ENCODE assay signal across 1 cellular context in genomic region chr20:7714549-7714948, GRCh38.
TF ChIP-seq lines count a peak whose summit lies in the region.

No MANE protein-coding gene starts in this region.

TF ChIP-seq in HepG2, 621 proteins besides CTCF, POLR2A, EP300 and RAD21 (continued from another document and continues in another):
- TF ChIP-seq TRAFD1 (CRISPR knock-in tag; IDR thresholded peaks at IDR 0.05; ENCODE audit: borderline replicate concordance) (0 out of 2 replicates have a peak, but pooled peaks have one; percentile 19), NFRKB (IDR thresholded peaks at IDR 0.05) (no peak), KLF13 (CRISPR knock-in tag; IDR thresholded peaks at IDR 0.05) (no peak), TSC22D2 (CRISPR knock-in tag; IDR thresholded peaks at IDR 0.05; ENCODE audit: borderline replicate concordance) (no peak), FOXO1 (CRISPR knock-in tag; IDR thresholded peaks at IDR 0.05) (no peak), ZMYM2 (CRISPR knock-in tag; IDR thresholded peaks at IDR 0.05) (no peak), ZNF841 (CRISPR knock-in tag; IDR thresholded peaks at IDR 0.05; ENCODE audit: borderline replicate concordance) (no peak), NFYC (CRISPR knock-in tag; IDR thresholded peaks at IDR 0.05) (no peak), HOMEZ (CRISPR knock-in tag; IDR thresholded peaks at IDR 0.05; ENCODE audit: low read depth) (peak; percentile 69; the same call in 1 of the 2 replicates), EHMT2 (IDR thresholded peaks at IDR 0.05; ENCODE audit: borderline replicate concordance, low read depth, low read length) (no peak), NFYB (CRISPR knock-in tag; IDR thresholded peaks at IDR 0.05) (no peak), ZKSCAN8 (CRISPR knock-in tag; IDR thresholded peaks at IDR 0.05; ENCODE audit: borderline replicate concordance) (no peak), MTERF4 (CRISPR knock-in tag; IDR thresholded peaks at IDR 0.05) (no peak), ZNF747 (CRISPR knock-in tag; IDR thresholded peaks at IDR 0.05; ENCODE audit: borderline replicate concordance) (no peak), PBX2 (CRISPR knock-in tag; IDR thresholded peaks at IDR 0.05) (no peak), HNF1B (CRISPR knock-in tag; IDR thresholded peaks at IDR 0.05) (peak; percentile 99), ZFP91 (CRISPR knock-in tag; IDR thresholded peaks at IDR 0.05; ENCODE audit: borderline replicate concordance) (no peak), KLF15 (CRISPR knock-in tag; IDR thresholded peaks at IDR 0.05; ENCODE audit: borderline replicate concordance) (no peak), KDM6A (CRISPR knock-in tag; IDR thresholded peaks at IDR 0.05; ENCODE audit: low read depth) (no peak), ZNF776 (CRISPR knock-in tag; IDR thresholded peaks at IDR 0.05) (no peak), ZBTB8A (CRISPR knock-in tag; IDR thresholded peaks at IDR 0.05; ENCODE audit: borderline replicate concordance, low read depth) (no peak), FOXJ3 (CRISPR knock-in tag; IDR thresholded peaks at IDR 0.05; ENCODE audit: borderline replicate concordance) (no peak), ZNF17 (CRISPR knock-in tag; IDR thresholded peaks at IDR 0.05) (no peak), ZNF205 (CRISPR knock-in tag; IDR thresholded peaks at IDR 0.05) (0 out of 2 replicates have a peak, but pooled peaks have one; percentile 57), NCOR1 (IDR thresholded peaks at IDR 0.05; ENCODE audit: borderline replicate concordance, low read length) (0 out of 2 replicates have a peak, but pooled peaks have one; percentile 15), FIP1L1 (IDR thresholded peaks at IDR 0.05; ENCODE audit: borderline replicate concordance, insufficient read depth, low read depth, low read length) (no peak), ETV6 (CRISPR knock-in tag; conservative IDR thresholded peaks at IDR 0.05) (no peak), ZNF430 (CRISPR knock-in tag; IDR thresholded peaks at IDR 0.05) (no peak), ZNF629 (CRISPR knock-in tag; conservative IDR thresholded peaks at IDR 0.05) (no peak), ZNF317 (CRISPR knock-in tag; IDR thresholded peaks at IDR 0.05) (no peak), ZNF3 (CRISPR knock-in tag; IDR thresholded peaks at IDR 0.05) (no peak), ZNF672 (CRISPR knock-in tag; IDR thresholded peaks at IDR 0.05) (no peak), ZNF296 (CRISPR knock-in tag; conservative IDR thresholded peaks at IDR 0.05) (no peak), KLF9 (CRISPR knock-in tag; IDR thresholded peaks at IDR 0.05; ENCODE audit: low read depth) (no peak), HOXD1 (CRISPR knock-in tag; IDR thresholded peaks at IDR 0.05) (no peak), THAP8 (CRISPR knock-in tag; IDR thresholded peaks at IDR 0.05; ENCODE audit: borderline replicate concordance) (no peak), BCL3 (CRISPR knock-in tag; IDR thresholded peaks at IDR 0.05) (no peak), ZNF496 (CRISPR knock-in tag; IDR thresholded peaks at IDR 0.05; ENCODE audit: insufficient replicate concordance) (no peak), PHF21A (CRISPR knock-in tag; IDR thresholded peaks at IDR 0.05) (0 out of 2 replicates have a peak, but pooled peaks have one; percentile 28), CBFB (CRISPR knock-in tag; IDR thresholded peaks at IDR 0.05) (no peak), ZNF33A (CRISPR knock-in tag; IDR thresholded peaks at IDR 0.05; ENCODE audit: borderline replicate concordance) (no peak), CCAR2 (optimal IDR thresholded peaks at IDR 0.05; ENCODE audit: low read depth, low read length) (no peak), YEATS2 (CRISPR knock-in tag; IDR thresholded peaks at IDR 0.05; ENCODE audit: borderline replicate concordance) (no peak), TCF12 (IDR thresholded peaks at IDR 0.05) (no peak), TCF12 (CRISPR knock-in tag; IDR thresholded peaks at IDR 0.05) (no peak), NCOA2 (CRISPR knock-in tag; IDR thresholded peaks at IDR 0.05) (no peak), ZNF644 (CRISPR knock-in tag; IDR thresholded peaks at IDR 0.05; ENCODE audit: low read depth) (0 out of 2 replicates have a peak, but pooled peaks have one; percentile 31), XBP1 (CRISPR knock-in tag; IDR thresholded peaks at IDR 0.05) (no peak), ZFY (CRISPR knock-in tag; IDR thresholded peaks at IDR 0.05) (no peak), ZNF784 (CRISPR knock-in tag; IDR thresholded peaks at IDR 0.05; ENCODE audit: borderline replicate concordance) (no peak), ZNF142 (CRISPR knock-in tag; IDR thresholded peaks at IDR 0.05) (no peak)
